In the genomic region with DNA sequence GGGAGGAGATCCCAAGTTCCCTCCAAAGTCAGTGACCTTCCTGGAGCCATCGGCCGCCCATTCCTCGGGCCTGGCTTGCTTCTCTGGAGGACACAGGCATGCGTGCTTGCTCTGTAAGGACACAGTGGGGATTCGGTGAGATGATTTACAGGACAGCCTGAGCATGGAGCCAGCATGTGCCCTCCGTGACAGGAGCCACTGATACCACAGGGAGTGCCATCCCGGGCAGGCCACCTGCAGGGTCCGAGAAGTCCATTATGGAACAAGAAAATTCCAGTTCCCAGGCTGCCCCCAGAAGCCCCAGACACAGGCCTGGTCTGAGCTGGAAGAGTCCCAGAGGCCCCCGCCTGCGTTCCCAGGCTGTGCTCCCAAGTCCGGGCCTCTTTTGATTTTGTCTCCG, we compare ENCODE assay signal across 12 cellular contexts. TPM values are rescaled to one million over a fixed set of nuclear protein-coding genes. Genes with fewer than 3 reads are reported as not detected.
A peak's percentile ranks its signal among the peaks of the same experiment; 100 is the strongest.
DNase-seq lines count a peak whose midpoint lies in the region; ATAC-seq and TF ChIP-seq lines count a peak whose summit lies in the region.
"Had no signal": no experiment of that assay in that cellular context is flagged by ENCODE, and none has a peak within 500 bp of the region (broad histone marks: within the 10 kb centered on the region; RNA-seq: fewer than 3 reads in every experiment).

No MANE protein-coding gene starts in this region.

- H3K4me3 ChIP-seq in HEK293 (ENCODE audit: low read depth, low read length) = no peak overlapping the region
- H3K4me3 ChIP-seq: BLaER1 had no signal

- peaks cover 11% of the 10 kb centered on the region for H3K27me3 Mint-ChIP-seq in CD4-positive, alpha-beta T cell

- H3K27ac ChIP-seq in HEK293 (ENCODE audit: extremely low read depth, low read depth, low read length) = no peak overlapping the region
- no peak overlapping the region for H3K27ac ChIP-seq in CD4-positive, alpha-beta T cell (ENCODE audit: low read depth, low read length)
- H3K27ac ChIP-seq: 22Rv1, BLaER1 had no signal

- no peak for TF ChIP-seq CTCF in HEK293 (tag by site-specific recombination; IDR thresholded peaks at IDR 0.05)
- TF ChIP-seq CTCF in CD4-positive, alpha-beta T cell (IDR thresholded peaks at IDR 0.05) = no peak

- no peaks in the 10 kb centered on the region for H3K36me3 ChIP-seq in HEK293 (ENCODE audit: control insufficient read depth in 2 of 2, insufficient read depth in 1 of 2, low read length in 2 of 2)
- H3K36me3 ChIP-seq: BLaER1 had no signal

- POLR2A ChIA-PET in HEK293 (lab: Yijun Ruan, JAX) = no interaction called here
- POLR2A ChIA-PET in CD4-positive, alpha-beta T cell (lab: Charles Lee) = no interaction called here

- no peak overlapping the region for H3K27ac Mint-ChIP-seq in CD4-positive, alpha-beta T cell

- no peaks in the 10 kb centered on the region for H3K9me3 ChIP-seq in HEK293 (ENCODE audit: control insufficient read depth, insufficient read depth, low read depth, low read length)
- no peaks in the 10 kb centered on the region for H3K9me3 ChIP-seq in CD4-positive, alpha-beta T cell (ENCODE audit: control insufficient read depth, low read length)
- H3K9me3 ChIP-seq: BLaER1 had no signal

- no peak for ATAC-seq in sciatic nerve
- ATAC-seq in CD4-positive, alpha-beta T cell (ENCODE audit: poor library complexity) = no peak

- CTCF ChIA-PET in HEK293 (lab: Yijun Ruan, JAX) = no interaction called here
- CTCF ChIA-PET in CD4-positive, alpha-beta T cell (lab: Charles Lee) = no interaction called here

- H3K9me3 Mint-ChIP-seq in CD4-positive, alpha-beta T cell = no peaks in the 10 kb centered on the region

- intact Hi-C loops in sciatic nerve (cut with DNase I) = no loop called here
- intact Hi-C loops in CD4-positive, alpha-beta T cell (cut with DNase I, micrococcal nuclease) = no loop called here

- H3K4me3 Mint-ChIP-seq in CD4-positive, alpha-beta T cell = no peak overlapping the region

- H3K27me3 ChIP-seq in CD4-positive, alpha-beta T cell (ENCODE audit: control insufficient read depth, insufficient read depth, low read length) = no peaks in the 10 kb centered on the region
- H3K27me3 ChIP-seq: BLaER1 had no signal

- H3K4me1 Mint-ChIP-seq in CD4-positive, alpha-beta T cell (ENCODE audit: low read depth) = no peaks in the 10 kb centered on the region

- no peaks in the 10 kb centered on the region for H3K4me1 ChIP-seq in HEK293 (ENCODE audit: control insufficient read depth, insufficient read depth, low read length)

- peak; percentile 47 for DNase-seq in activated effector memory CD4-positive, alpha-beta T cell treated with anti-CD3 and anti-CD28 coated beads, Interleukin-2, amount 50 U/mL, for 16 hours
- DNase-seq in activated effector memory CD4-positive, alpha-beta T cell treated with Interleukin-2 at 50 U/mL for 16 hours = no peak
- DNase-seq in mesenteric fat pad (ENCODE audit: low spot score) (peak; percentile 72), sciatic nerve (ENCODE audit: low spot score) (peak; percentile 42), D341Med (ENCODE audit: low spot score) (no peak)
- DNase-seq in CD4-positive, alpha-beta T cell = no peak
- no peak for DNase-seq in stimulated activated naive CD4-positive, alpha-beta T cell treated with Interleukin-2 at 50 U/mL for 16 hours (lab: John Stamatoyannopoulos, UW)
- DNase-seq: AML-193, DMS 273 treated with DMSO at 0.1 percent for 48 hours had no signal

- no peaks in the 10 kb centered on the region for H3K36me3 Mint-ChIP-seq in CD4-positive, alpha-beta T cell (ENCODE audit: low read depth)

TF ChIP-seq in HEK293, 187 proteins besides CTCF, POLR2A, EP300 and RAD21:
- TF ChIP-seq ZNF10 (tag by site-specific recombination; IDR thresholded peaks at IDR 0.05) (no peak), KLF8 (tag by site-specific recombination; IDR thresholded peaks at IDR 0.05) (no peak), ZBTB1 (tag by site-specific recombination; IDR thresholded peaks at IDR 0.05) (no peak), ZIC2 (tag by site-specific recombination; IDR thresholded peaks at IDR 0.05) (peak; percentile 25; the same call in 1 of the 2 replicates), GLIS1 (tag by site-specific recombination; IDR thresholded peaks at IDR 0.05) (no peak), HOXD13 (CRISPR knock-in tag; IDR thresholded peaks at IDR 0.05; ENCODE audit: borderline replicate concordance) (no peak), ZBTB10 (tag by site-specific recombination; IDR thresholded peaks at IDR 0.05) (no peak), ZNF792 (tag by site-specific recombination; IDR thresholded peaks at IDR 0.05) (no peak)
- TF ChIP-seq, protein P1, sequence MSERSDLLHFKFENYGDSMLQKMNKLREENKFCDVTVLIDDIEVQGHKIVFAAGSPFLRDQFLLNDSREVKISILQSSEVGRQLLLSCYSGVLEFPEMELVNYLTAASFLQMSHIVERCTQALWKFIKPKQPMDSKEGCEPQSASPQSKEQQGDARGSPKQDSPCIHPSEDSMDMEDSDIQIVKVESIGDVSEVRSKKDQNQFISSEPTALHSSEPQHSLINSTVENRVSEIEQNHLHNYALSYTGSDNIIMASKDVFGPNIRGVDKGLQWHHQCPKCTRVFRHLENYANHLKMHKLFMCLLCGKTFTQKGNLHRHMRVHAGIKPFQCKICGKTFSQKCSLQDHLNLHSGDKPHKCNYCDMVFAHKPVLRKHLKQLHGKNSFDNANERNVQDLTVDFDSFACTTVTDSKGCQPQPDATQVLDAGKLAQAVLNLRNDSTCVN (tag by site-specific recombination; optimal IDR thresholded peaks at IDR 0.05) = no peak
TF ChIP-seq in HEK293: peak in this region for 1.

RNA-seq across cellular contexts. Expression of gene FOXL1, which starts 47.9 kb away (rescaled TPM):
- total RNA-seq in mesenteric fat pad = 0.26 TPM
- 7.5 TPM for total RNA-seq in sciatic nerve
- total RNA-seq in CD4-positive, alpha-beta T cell = not detected

RNA-seq across cellular contexts. Expression of gene FOXC2, which starts 59.7 kb away (rescaled TPM):
- total RNA-seq in mesenteric fat pad = 0.42 TPM
- 20.0 TPM for total RNA-seq in sciatic nerve
- under 1 TPM; 0.11 to 0.19 TPM for total RNA-seq in CD4-positive, alpha-beta T cell

Comparison
In these comparisons a context has a peak if more than half of its experiments do, and no peak if none do; other contexts are left out.
1. DNase-seq: peak in activated effector memory CD4-positive, alpha-beta T cell treated with anti-CD3 and anti-CD28 coated beads, Interleukin-2, amount 50 U/mL, for 16 hours (single experiment), mesenteric fat pad (single experiment) and sciatic nerve (single experiment); none in activated effector memory CD4-positive, alpha-beta T cell treated with Interleukin-2 at 50 U/mL for 16 hours (single experiment), D341Med (single experiment), CD4-positive, alpha-beta T cell (0 of 10) and stimulated activated naive CD4-positive, alpha-beta T cell treated with Interleukin-2 at 50 U/mL for 16 hours (single experiment).
2. RNA of gene FOXC2, which starts 59.7 kb away (total RNA-seq): 20.0 TPM in sciatic nerve (single experiment); 0.42 TPM in mesenteric fat pad (single experiment) and 0.11 to 0.19 TPM in CD4-positive, alpha-beta T cell; every median in the first group is over 10 times any median in the second.